In genomic region chr19:58408152-58409009, GRCh38 we compare ENCODE assay signal across 8 cellular contexts. TPM values are rescaled to one million over a fixed set of nuclear protein-coding genes. Genes with fewer than 3 reads are reported as not detected.
DNase-seq lines count a peak whose midpoint lies in the region; ATAC-seq and TF ChIP-seq lines count a peak whose summit lies in the region.

TSS of gene ZNF584 (plus strand) at chr19:58408649. CDS start at chr19:58409148, 499 bp downstream.

- peak; percentile 96 for DNase-seq in ELF-1 (ENCODE audit: low read depth, low spot score)
- peak; percentile 93 for DNase-seq in H4 (ENCODE audit: low spot score)
- peak; percentile 63 for DNase-seq in LNCaP clone FGC (ENCODE audit: low read depth)
- DNase-seq in RPMI8226: peak; percentile 96
- peak; percentile 89 for DNase-seq in activated T-helper 2 cell treated with anti-CD3 and anti-CD28 coated beads, Interferon-gamma antibody, Interleukin-2, Interleukin-4, amounts not matched to agents 10 μg/mL and 5 μg/mL and 100 μg/mL, durations not matched to agents 14 hours and 24 hours and 36 hours (ENCODE audit: low spot score)
- DNase-seq in fibroblast of mammary gland (ENCODE audit: low read depth): peak; percentile 91
- peak; percentile 88 to 97 (median 92) for DNase-seq in naive thymus-derived CD8-positive, alpha-beta T cell
- peak; percentile 94 for DNase-seq in stimulated activated naive B cell treated with anti-CD40 and anti-IgM and Interleukin-4, amounts not matched to agents 10 μg/mL and 1 μg/mL and 100 μg/mL, for 72 hours

- peak; percentile 92 to 97 for ATAC-seq in naive thymus-derived CD8-positive, alpha-beta T cell
- ATAC-seq in stimulated activated naive B cell treated with anti-CD40 and anti-IgM and Interleukin-4, amounts not matched to agents 10 μg/mL and 1 μg/mL and 100 μg/mL, for 72 hours (replicated peaks): peak; percentile 94

- H3K36me3 Mint-ChIP-seq in activated T-helper 2 cell treated with anti-CD3 and anti-CD28 coated beads, Interferon-gamma antibody, Interleukin-2, Interleukin-4, amounts not matched to agents 10 μg/mL and 5 μg/mL and 100 μg/mL, durations not matched to agents 14 hours and 24 hours and 36 hours (ENCODE audit: low read depth): peaks cover 10% of the 10 kb centered on the region
- H3K36me3 Mint-ChIP-seq in naive thymus-derived CD8-positive, alpha-beta T cell: peaks cover 0 to 8% (median 0%) of the 10 kb centered on the region in 3 donors
- peaks cover 8 to 22% of the 10 kb centered on the region in 2 donors for H3K36me3 Mint-ChIP-seq in stimulated activated naive B cell treated with anti-CD40 and anti-IgM and Interleukin-4, amounts not matched to agents 10 μg/mL and 1 μg/mL and 100 μg/mL, for 72 hours

- H3K27ac Mint-ChIP-seq in activated T-helper 2 cell treated with anti-CD3 and anti-CD28 coated beads, Interferon-gamma antibody, Interleukin-2, Interleukin-4, amounts not matched to agents 10 μg/mL and 5 μg/mL and 100 μg/mL, durations not matched to agents 14 hours and 24 hours and 36 hours: peak within 1 kb of the TSS; percentile 90
- H3K27ac Mint-ChIP-seq in naive thymus-derived CD8-positive, alpha-beta T cell: peak within 1 kb of the TSS; percentile 72 to 98 (median 96)
- H3K27ac Mint-ChIP-seq in stimulated activated naive B cell treated with anti-CD40 and anti-IgM and Interleukin-4, amounts not matched to agents 10 μg/mL and 1 μg/mL and 100 μg/mL, for 72 hours: peak within 1 kb of the TSS; percentile 98

- POLR2A ChIA-PET in naive thymus-derived CD8-positive, alpha-beta T cell (lab: Charles Lee): interaction anchor here (0.6 to 2.0 kb wide), 14 partner anchors 18 to 90 kb away, joined by 3 to 15 read pairs (median 4); partner anchors contain the start of genes RPS5, ZNF132, ZNF324B and ZNF497

- TF ChIP-seq CTCF in LNCaP clone FGC (IDR thresholded peaks at IDR 0.05; ENCODE audit: control insufficient read depth, extremely low read depth, insufficient read depth) (no peak), fibroblast of mammary gland (conservative IDR thresholded peaks at IDR 0.05; ENCODE audit: control insufficient read depth, insufficient read depth, low read depth, low read length) (no peak)

- H3K4me3 Mint-ChIP-seq in activated T-helper 2 cell treated with anti-CD3 and anti-CD28 coated beads, Interferon-gamma antibody, Interleukin-2, Interleukin-4, amounts not matched to agents 10 μg/mL and 5 μg/mL and 100 μg/mL, durations not matched to agents 14 hours and 24 hours and 36 hours (ENCODE audit: low read depth): peak within 1 kb of the TSS; percentile 85
- peak within 1 kb of the TSS; percentile 94 to 98 (median 96) for H3K4me3 Mint-ChIP-seq in naive thymus-derived CD8-positive, alpha-beta T cell
- peak within 1 kb of the TSS; percentile 89 to 95 for H3K4me3 Mint-ChIP-seq in stimulated activated naive B cell treated with anti-CD40 and anti-IgM and Interleukin-4, amounts not matched to agents 10 μg/mL and 1 μg/mL and 100 μg/mL, for 72 hours

- peaks cover 6% of the 10 kb centered on the region for H3K9me3 Mint-ChIP-seq in activated T-helper 2 cell treated with anti-CD3 and anti-CD28 coated beads, Interferon-gamma antibody, Interleukin-2, Interleukin-4, amounts not matched to agents 10 μg/mL and 5 μg/mL and 100 μg/mL, durations not matched to agents 14 hours and 24 hours and 36 hours
- no peaks in the 10 kb centered on the region for H3K9me3 Mint-ChIP-seq in naive thymus-derived CD8-positive, alpha-beta T cell
- H3K9me3 Mint-ChIP-seq in stimulated activated naive B cell treated with anti-CD40 and anti-IgM and Interleukin-4, amounts not matched to agents 10 μg/mL and 1 μg/mL and 100 μg/mL, for 72 hours: no peaks in the 10 kb centered on the region

- peak within 1 kb of the TSS; percentile 78 for H3K4me3 ChIP-seq in LNCaP clone FGC (ENCODE audit: low read depth, low read length)
- H3K4me3 ChIP-seq in fibroblast of mammary gland (ENCODE audit: control insufficient read depth, low read depth, low read length): peak within 1 kb of the TSS; percentile 83

- intact Hi-C loops in activated T-helper 2 cell treated with anti-CD3 and anti-CD28 coated beads, Interferon-gamma antibody, Interleukin-2, Interleukin-4, amounts not matched to agents 10 μg/mL and 5 μg/mL and 100 μg/mL, durations not matched to agents 14 hours and 24 hours and 36 hours (cut with micrococcal nuclease): loop anchor here (1.0 to 5.0 kb wide), 8 partner anchors 21 to 226 kb away; partner anchors contain the start of genes ERVK3-1, RPS5, ZNF274 and ZNF324B

- peaks cover 32% of the 10 kb centered on the region for H3K4me1 Mint-ChIP-seq in activated T-helper 2 cell treated with anti-CD3 and anti-CD28 coated beads, Interferon-gamma antibody, Interleukin-2, Interleukin-4, amounts not matched to agents 10 μg/mL and 5 μg/mL and 100 μg/mL, durations not matched to agents 14 hours and 24 hours and 36 hours (ENCODE audit: low read depth)
- H3K4me1 Mint-ChIP-seq in naive thymus-derived CD8-positive, alpha-beta T cell: peaks cover 25 to 41% (median 35%) of the 10 kb centered on the region in 4 donors
- peaks cover 33 to 39% of the 10 kb centered on the region in 2 donors for H3K4me1 Mint-ChIP-seq in stimulated activated naive B cell treated with anti-CD40 and anti-IgM and Interleukin-4, amounts not matched to agents 10 μg/mL and 1 μg/mL and 100 μg/mL, for 72 hours

- no peaks in the 10 kb centered on the region for H3K27me3 Mint-ChIP-seq in activated T-helper 2 cell treated with anti-CD3 and anti-CD28 coated beads, Interferon-gamma antibody, Interleukin-2, Interleukin-4, amounts not matched to agents 10 μg/mL and 5 μg/mL and 100 μg/mL, durations not matched to agents 14 hours and 24 hours and 36 hours (ENCODE audit: low read depth)
- H3K27me3 Mint-ChIP-seq in naive thymus-derived CD8-positive, alpha-beta T cell: no peaks in the 10 kb centered on the region
- no peaks in the 10 kb centered on the region for H3K27me3 Mint-ChIP-seq in stimulated activated naive B cell treated with anti-CD40 and anti-IgM and Interleukin-4, amounts not matched to agents 10 μg/mL and 1 μg/mL and 100 μg/mL, for 72 hours

RNA-seq across cellular contexts. Expression of gene ZNF584, which starts in this region (rescaled TPM):
- 15.6 and 23.6 TPM in 2 replicates for total RNA-seq in H4 (2014; rRNA removed; shearing (Covaris generic))
- 11.2 and 12.2 TPM in 2 replicates for total RNA-seq in activated T-helper 2 cell treated with anti-CD3 and anti-CD28 coated beads, Interferon-gamma antibody, Interleukin-2, Interleukin-4, amounts not matched to agents 10 μg/mL and 5 μg/mL and 100 μg/mL, durations not matched to agents 14 hours and 24 hours and 36 hours
- 10 to 100 TPM; 10.6 to 10.7 TPM for total RNA-seq in naive thymus-derived CD8-positive, alpha-beta T cell
- 1 to 10 TPM; 6.3 to 6.5 (median 6.4) TPM for polyA plus RNA-seq in naive thymus-derived CD8-positive, alpha-beta T cell

Comparison
In these comparisons a context has a peak if more than half of its experiments do, and no peak if none do; other contexts are left out.
1. Peak in every context shown above with its lines: DNase-seq, ATAC-seq and H3K4me3 ChIP-seq.